In the genomic region with DNA sequence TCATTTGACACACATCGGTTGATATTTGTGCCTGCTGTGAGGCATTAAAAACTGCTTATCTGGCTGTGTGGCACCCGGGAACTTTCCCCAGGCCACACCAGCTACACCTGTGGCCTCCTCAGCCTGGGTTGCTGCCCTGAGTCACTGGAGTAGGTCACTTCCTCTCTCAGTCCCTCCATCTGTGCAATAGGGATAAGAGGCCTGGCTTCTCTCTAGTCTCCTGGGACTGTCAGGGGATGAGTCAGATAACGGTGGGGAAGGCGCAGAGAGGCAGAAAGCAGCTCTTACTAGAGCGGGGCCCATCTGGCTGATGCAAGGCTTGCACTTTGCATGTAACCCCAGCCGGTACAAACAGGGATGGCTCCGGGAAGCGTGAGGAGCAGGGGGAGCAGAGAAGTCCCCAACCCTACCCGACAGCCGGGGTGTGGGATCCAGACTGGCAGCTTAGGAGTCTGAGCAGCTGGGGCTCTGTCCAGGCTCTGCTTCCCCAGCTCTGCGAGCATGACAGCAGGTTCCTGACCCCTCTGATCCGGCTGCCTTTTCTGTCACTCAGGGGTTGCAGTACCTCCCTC, we compare ENCODE assay signal across 8 cellular contexts. TPM values are rescaled to one million over a fixed set of nuclear protein-coding genes. Genes with fewer than 3 reads are reported as not detected.
DNase-seq lines count a peak whose midpoint lies in the region; ATAC-seq and TF ChIP-seq lines count a peak whose summit lies in the region.

No MANE protein-coding gene starts in this region.

- H3K36me3 ChIP-seq in DND-41 (ENCODE audit: insufficient read depth, low read length) (no peaks in the 10 kb centered on the region), OCI-LY3 (replicated peaks; ENCODE audit: low read depth, low read length) (no peaks in the 10 kb centered on the region), esophagus squamous epithelium (no peaks in the 10 kb centered on the region), neural progenitor cell (no peaks in the 10 kb centered on the region), vagina (no peaks in the 10 kb centered on the region)

- intact Hi-C loops in esophagus squamous epithelium (cut with DNase I) (no loop called here), vagina (cut with DNase I) (loop anchor here (5.0 kb wide), 3 partner anchors 43 to 103 kb away; partner anchors contain the start of genes ANAPC16 and ASCC1)

- WGBS in esophagus squamous epithelium, 2 donors, result 13 to 26% methylated on average over 4 to 6 of the region's 12 CpGs

- peak overlapping the region; percentile 87 for H3K9ac ChIP-seq in DND-41 (ENCODE audit: low read depth, low read length)
- peak overlapping the region; percentile 76 for H3K9ac ChIP-seq in OCI-LY3 (ENCODE audit: low read length)
- no peak overlapping the region for H3K9ac ChIP-seq in neural progenitor cell

- H3F3A ChIP-seq in neural progenitor cell (ENCODE audit: low read depth), result peaks cover 38% of the 10 kb centered on the region

- H3K4me1 ChIP-seq in DND-41 (ENCODE audit: insufficient read depth, low read length) (peaks cover 92% of the 10 kb centered on the region), OCI-LY3 (ENCODE audit: low read length) (peaks cover 57% of the 10 kb centered on the region), esophagus squamous epithelium (peaks cover 67 to 100% (median 90%) of the 10 kb centered on the region in 3 donors), neural progenitor cell (peaks cover 20% of the 10 kb centered on the region), vagina (peaks cover 96% of the 10 kb centered on the region)

- no peaks in the 10 kb centered on the region for H3K9me3 Mint-ChIP-seq in neural progenitor cell

- peaks cover 16% of the 10 kb centered on the region for H3K27me3 Mint-ChIP-seq in neural progenitor cell (ENCODE audit: insufficient read depth, low read depth)

- H3K4me3 ChIP-seq in DND-41 (ENCODE audit: low read depth in 1 of 2, low read length in 2 of 2), result peak overlapping the region in 1 of 2 experiments; percentile 38; a peak in 1 of 4 replicates
- H3K4me3 ChIP-seq in OCI-LY3 (ENCODE audit: low read length), result peak overlapping the region; percentile 77
- H3K4me3 ChIP-seq in esophagus squamous epithelium, result no peak overlapping the region
- H3K4me3 ChIP-seq in neural progenitor cell, result no peak overlapping the region
- no peak overlapping the region for H3K4me3 ChIP-seq in vagina

- H3K4me3 Mint-ChIP-seq in neural progenitor cell, result peak overlapping the region; percentile 65

- DNase-seq in DND-41, result peak; percentile 94
- DNase-seq in HPDE6-E6E7 (ENCODE audit: extremely low spot score), result peak; percentile 88
- DNase-seq in activated T-cell treated with anti-CD3 and anti-CD28 coated beads, Interleukin-2, amount 50 U/mL, for 1 hour, result peak; percentile 62
- DNase-seq in esophagus squamous epithelium (lab: John Stamatoyannopoulos, UW), result peak; percentile 42
- DNase-seq in neural progenitor cell (ENCODE audit: low spot score), result peak; percentile 67
- peak in 1 of 2 donors; percentile 98 for DNase-seq in vagina (ENCODE audit: extremely low spot score in 2 of 2)

- H3K4me1 Mint-ChIP-seq in neural progenitor cell, result peaks cover 55% of the 10 kb centered on the region

- peak overlapping the region; percentile 70 for H3K27ac Mint-ChIP-seq in neural progenitor cell

- H3K27ac ChIP-seq in DND-41 (ENCODE audit: low read length) (peak overlapping the region; percentile 98), OCI-LY3 (ENCODE audit: low read length) (peak overlapping the region; percentile 96), esophagus squamous epithelium (peak overlapping the region; percentile 88 to 95 (median 92)), neural progenitor cell (no peak overlapping the region), vagina (peak overlapping the region; percentile 95)

- H3K27me3 ChIP-seq in DND-41 (ENCODE audit: insufficient read depth, low read length, poor library complexity) (no peaks in the 10 kb centered on the region), OCI-LY3 (ENCODE audit: low read depth, low read length) (no peaks in the 10 kb centered on the region), esophagus squamous epithelium (no peaks in the 10 kb centered on the region), neural progenitor cell (peaks cover 17% of the 10 kb centered on the region), vagina (no peaks in the 10 kb centered on the region)

- TF ChIP-seq CTCF in DND-41 (IDR thresholded peaks at IDR 0.05; ENCODE audit: borderline replicate concordance, extremely low read depth, low read length, poor library complexity, severe bottlenecking), result no peak
- TF ChIP-seq CTCF in OCI-LY3 (IDR thresholded peaks at IDR 0.05; ENCODE audit: low read depth, low read length), result no peak
- TF ChIP-seq CTCF in esophagus squamous epithelium (IDR thresholded peaks at IDR 0.05), result no peak
- TF ChIP-seq CTCF in neural progenitor cell (IDR thresholded peaks at IDR 0.05), result no peak
- TF ChIP-seq CTCF in vagina (IDR thresholded peaks at IDR 0.05), result no peak

- H4K20me1 ChIP-seq in DND-41 (ENCODE audit: insufficient read depth, low read length) (no peaks in the 10 kb centered on the region), OCI-LY3 (ENCODE audit: insufficient read depth, low read length) (no peaks in the 10 kb centered on the region), neural progenitor cell (ENCODE audit: low read depth) (no peaks in the 10 kb centered on the region)

- ATAC-seq in DND-41 (ENCODE audit: insufficient read depth, low read depth) (peak; percentile 74), GM21423 (IDR thresholded peaks at IDR 0.05; ENCODE audit: unreplicated experiment) (peak; percentile 70)

- TF ChIP-seq POLR2A in esophagus squamous epithelium (IDR thresholded peaks at IDR 0.05) (peak in 3 of 4 donors; percentile 34 to 61 (median 59)), vagina (IDR thresholded peaks at IDR 0.05) (peak in 1 of 2 donors; percentile 2)

- no peaks in the 10 kb centered on the region for H3K9me3 ChIP-seq in DND-41 (ENCODE audit: insufficient read depth, low read length, severe bottlenecking)
- no peaks in the 10 kb centered on the region for H3K9me3 ChIP-seq in OCI-LY3 (ENCODE audit: insufficient read depth, low read length)
- H3K9me3 ChIP-seq in esophagus squamous epithelium, result no peaks in the 10 kb centered on the region
- no peaks in the 10 kb centered on the region for H3K9me3 ChIP-seq in neural progenitor cell (ENCODE audit: low read depth)
- no peaks in the 10 kb centered on the region for H3K9me3 ChIP-seq in vagina

- H3K4me2 ChIP-seq in DND-41 (ENCODE audit: insufficient read depth, low read length) (peak overlapping the region; percentile 71), OCI-LY3 (ENCODE audit: low read length) (peak overlapping the region; percentile 87), neural progenitor cell (peak overlapping the region; percentile 3)

- peaks cover 9% of the 10 kb centered on the region for H3K79me2 ChIP-seq in DND-41 (ENCODE audit: insufficient read depth, low read length)
- H3K79me2 ChIP-seq in OCI-LY3 (ENCODE audit: low read length), result no peaks in the 10 kb centered on the region
- no peaks in the 10 kb centered on the region for H3K79me2 ChIP-seq in neural progenitor cell (ENCODE audit: low read depth)

- H2AFZ ChIP-seq in DND-41 (ENCODE audit: low read depth, low read length) (no peak overlapping the region), OCI-LY3 (ENCODE audit: low read depth, low read length) (no peak overlapping the region), neural progenitor cell (replicated peaks) (peak overlapping the region; percentile 54)

- H3K36me3 Mint-ChIP-seq in neural progenitor cell, result no peaks in the 10 kb centered on the region

RNA-seq across cellular contexts. Expression of gene DNAJB12, which starts 34.0 kb away (rescaled TPM):
- total RNA-seq in esophagus squamous epithelium, result 10 to 100 TPM; 22.7 to 34.0 (median 23.8) TPM
- total RNA-seq in neural progenitor cell (ENCODE audit: low replicate concordance), result 8.8 and 16.1 TPM in 2 replicates
- total RNA-seq in vagina, result 29.7 TPM

RNA-seq across cellular contexts. Expression of gene DDIT4, which starts 47.0 kb away (rescaled TPM):
- total RNA-seq in esophagus squamous epithelium (100 to 1,000 TPM in 3 of 4 donors, 10 to 100 TPM in 1; 49.4 to 384 (median 138) TPM), neural progenitor cell (ENCODE audit: low replicate concordance) (257 and 436 TPM in 2 replicates), vagina (1,063 TPM)

Comparison
In these comparisons a context has a peak if more than half of its experiments do, and no peak if none do; other contexts are left out.
1. H3K4me2 ChIP-seq: peak in every context shown above with its lines; median percentile 87 in OCI-LY3; 71 in DND-41; 3 in neural progenitor cell.